8 cellular contexts compared by ENCODE assay signal in genomic region chr12:92827836-92828431, GRCh38.
DNase-seq lines count a peak whose midpoint lies in the region; ATAC-seq and TF ChIP-seq lines count a peak whose summit lies in the region.

No MANE protein-coding gene starts in this region.

- TF ChIP-seq CTCF in HL-60 (IDR thresholded peaks at IDR 0.05; ENCODE audit: insufficient read depth, low read length) = peak; percentile 72
- TF ChIP-seq CTCF in SU-DHL-6 (IDR thresholded peaks at IDR 0.05; ENCODE audit: insufficient read depth, low read length, poor library complexity, severe bottlenecking) = peak; percentile 87
- peak; percentile 81 for TF ChIP-seq CTCF in neural progenitor cell (IDR thresholded peaks at IDR 0.05)

- H3K27ac ChIP-seq in HL-60 (replicated peaks) (no peak overlapping the region), SU-DHL-6 (ENCODE audit: low read depth, low read length) (no peak overlapping the region), neural progenitor cell (no peak overlapping the region)

- H3K4me2 ChIP-seq in SU-DHL-6 (ENCODE audit: low read depth, low read length, poor library complexity, severe bottlenecking) (no peak overlapping the region), neural progenitor cell (no peak overlapping the region)

- H3K79me2 ChIP-seq in SU-DHL-6 (ENCODE audit: insufficient read depth, low read length) = no peaks in the 10 kb centered on the region
- no peaks in the 10 kb centered on the region for H3K79me2 ChIP-seq in neural progenitor cell (ENCODE audit: low read depth)

- H3K9me3 Mint-ChIP-seq in neural progenitor cell = no peaks in the 10 kb centered on the region
- no peaks in the 10 kb centered on the region for H3K9me3 Mint-ChIP-seq in activated T-helper 17 cell treated with anti-CD3 and anti-CD28 coated beads, Interleukin-2, amount 50 U/mL, for 72 hours

- H3K9me2 ChIP-seq in SU-DHL-6 (replicated peaks; ENCODE audit: insufficient read depth, low read length) = no peaks in the 10 kb centered on the region

- no peak for ATAC-seq in activated T-helper 17 cell treated with anti-CD3 and anti-CD28 coated beads, Interleukin-2, amount 50 U/mL, for 72 hours (replicated peaks)

- no peaks in the 10 kb centered on the region for H3K4me1 ChIP-seq in neural progenitor cell

- H3K9me3 ChIP-seq in SU-DHL-6 (ENCODE audit: insufficient read depth, low read length) (no peaks in the 10 kb centered on the region), neural progenitor cell (ENCODE audit: low read depth) (no peaks in the 10 kb centered on the region)

- DNase-seq in EL (peak; percentile 45), HL-60 (ENCODE audit: low read depth in 1 of 2, low spot score in 1 of 2) (peak in 1 of 2 experiments; percentile 28), neural progenitor cell (ENCODE audit: low spot score) (peak; percentile 36), DMS79 treated with DMSO at 0.1 percent for 48 hours (lab: John Stamatoyannopoulos, UW) (no peak), GOT3 (lab: John Stamatoyannopoulos, UW) (no peak)
- peak; percentile 2 for DNase-seq in effector CD4-positive, alpha-beta T cell

- H2AFZ ChIP-seq in SU-DHL-6 (ENCODE audit: low read depth, low read length, severe bottlenecking) (no peak overlapping the region), neural progenitor cell (replicated peaks) (no peak overlapping the region)

- H4K20me1 ChIP-seq in SU-DHL-6 (ENCODE audit: low read depth, low read length) (no peaks in the 10 kb centered on the region), neural progenitor cell (ENCODE audit: low read depth) (no peaks in the 10 kb centered on the region)

- H3F3A ChIP-seq in SU-DHL-6 (ENCODE audit: insufficient read depth) = 0 out of 2 replicates have a peak, but pooled peaks cover 6% of the 10 kb centered on the region
- H3F3A ChIP-seq in neural progenitor cell (ENCODE audit: low read depth) = no peaks in the 10 kb centered on the region

- H3K36me3 ChIP-seq in SU-DHL-6 (ENCODE audit: low read length) = peaks cover 2% of the 10 kb centered on the region; the same call in 1 of the 2 replicates
- H3K36me3 ChIP-seq in neural progenitor cell = no peaks in the 10 kb centered on the region

- H3K4me3 ChIP-seq in HL-60 (replicated peaks; ENCODE audit: insufficient read depth, low read length) (no peak overlapping the region), SU-DHL-6 (ENCODE audit: insufficient read depth, low read length, poor library complexity, severe bottlenecking) (no peak overlapping the region), neural progenitor cell (no peak overlapping the region)

- no peak overlapping the region for H3K9ac ChIP-seq in SU-DHL-6 (ENCODE audit: low read length)
- no peak overlapping the region for H3K9ac ChIP-seq in neural progenitor cell

- H3K27ac Mint-ChIP-seq in neural progenitor cell = no peak overlapping the region
- no peak overlapping the region for H3K27ac Mint-ChIP-seq in activated T-helper 17 cell treated with anti-CD3 and anti-CD28 coated beads, Interleukin-2, amount 50 U/mL, for 72 hours

- H3K36me3 Mint-ChIP-seq in neural progenitor cell = peaks cover 7% of the 10 kb centered on the region
- H3K36me3 Mint-ChIP-seq in activated T-helper 17 cell treated with anti-CD3 and anti-CD28 coated beads, Interleukin-2, amount 50 U/mL, for 72 hours (ENCODE audit: low read depth) = peaks cover 33% of the 10 kb centered on the region

- no peak overlapping the region for H3K4me3 Mint-ChIP-seq in neural progenitor cell
- no peak overlapping the region for H3K4me3 Mint-ChIP-seq in activated T-helper 17 cell treated with anti-CD3 and anti-CD28 coated beads, Interleukin-2, amount 50 U/mL, for 72 hours

- H3K27me3 Mint-ChIP-seq in neural progenitor cell (ENCODE audit: insufficient read depth, low read depth) = no peaks in the 10 kb centered on the region
- no peaks in the 10 kb centered on the region for H3K27me3 Mint-ChIP-seq in activated T-helper 17 cell treated with anti-CD3 and anti-CD28 coated beads, Interleukin-2, amount 50 U/mL, for 72 hours

- no peaks in the 10 kb centered on the region for H3K4me1 Mint-ChIP-seq in neural progenitor cell
- H3K4me1 Mint-ChIP-seq in activated T-helper 17 cell treated with anti-CD3 and anti-CD28 coated beads, Interleukin-2, amount 50 U/mL, for 72 hours = no peaks in the 10 kb centered on the region

- H3K27me3 ChIP-seq in HL-60 (ENCODE audit: insufficient read depth, poor library complexity, severe bottlenecking) = no peaks in the 10 kb centered on the region
- H3K27me3 ChIP-seq in SU-DHL-6 (ENCODE audit: low read length) = no peaks in the 10 kb centered on the region
- H3K27me3 ChIP-seq in neural progenitor cell = no peaks in the 10 kb centered on the region

Comparison
In these comparisons a context has a peak if more than half of its experiments do, and no peak if none do; other contexts are left out.
1. DNase-seq: peak in EL (single experiment), effector CD4-positive, alpha-beta T cell (single experiment) and neural progenitor cell (single experiment); none in DMS79 treated with DMSO at 0.1 percent for 48 hours (single experiment) and GOT3 (single experiment).
2. Peak in every context shown above with its lines, with median percentiles within 50 percentile points of each other: CTCF ChIP-seq.